ENCODE assay signal across 8 cellular contexts in the genomic region with DNA sequence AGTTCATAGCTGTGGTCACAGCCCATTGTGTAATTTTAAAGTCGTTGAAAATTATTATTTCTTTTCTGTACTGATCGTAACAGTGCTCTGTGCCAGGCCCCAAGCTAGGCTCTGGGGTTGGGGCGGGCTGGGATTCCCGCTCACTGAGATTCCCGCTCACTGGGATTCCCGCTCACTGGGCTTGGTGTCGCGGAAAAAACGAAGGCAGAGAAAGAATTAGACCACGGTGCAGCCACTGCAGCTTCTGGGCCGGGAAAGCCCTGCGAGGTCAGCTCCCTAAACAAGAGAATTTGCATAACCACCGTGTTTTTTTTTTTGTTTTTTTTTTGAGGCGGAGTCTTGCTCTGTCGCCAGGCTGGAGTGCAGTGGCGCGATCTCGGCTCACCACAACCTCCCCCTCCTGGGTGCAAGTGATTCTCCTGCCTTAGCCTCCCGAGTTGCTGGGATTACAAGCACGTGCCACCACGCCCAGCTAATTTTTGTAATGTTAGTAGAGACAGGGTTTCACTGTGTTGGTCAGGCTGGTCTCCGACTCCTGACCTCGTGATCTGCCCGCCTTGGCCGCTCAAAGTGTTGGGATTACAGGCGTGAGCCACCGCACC.
DNase-seq lines count a peak whose midpoint lies in the region; ATAC-seq and FAIRE-seq lines count a peak whose summit lies in the region.

No MANE protein-coding gene starts in this region.

- H3K27ac Mint-ChIP-seq in memory B cell: peak overlapping the region; percentile 79

- DNase-seq in GM04504 (ENCODE audit: low read depth) (peak; percentile 54), NCI-H774 (lab: John Stamatoyannopoulos, UW) (peak; percentile 11), memory B cell (ENCODE audit: low spot score in 2 of 2) (peak; percentile 20 to 41), hypothalamus (lab: John Stamatoyannopoulos, UW) (no peak), urothelium cell line (ENCODE audit: low spot score) (no peak)
- no peak for DNase-seq in activated CD4-positive, alpha-beta T cell treated with anti-CD3 and anti-CD28 coated beads for 4 hours
- no peak for DNase-seq in NK-92 treated with Interleukin-12 subunit alpha and Interleukin-12 subunit beta, amount 100 ng/mL, for 24 hours (lab: John Stamatoyannopoulos, UW)

- no peak for FAIRE-seq in urothelium cell line (lab: Jason Lieb, UNC)

- peaks cover 5% of the 10 kb centered on the region for H3K36me3 Mint-ChIP-seq in memory B cell

- no peaks in the 10 kb centered on the region for H3K27me3 Mint-ChIP-seq in memory B cell

- peaks cover 39% of the 10 kb centered on the region for H3K4me1 Mint-ChIP-seq in memory B cell

- peak overlapping the region; percentile 75 for H3K4me3 Mint-ChIP-seq in memory B cell

- ATAC-seq in GM21619 (IDR thresholded peaks at IDR 0.05; ENCODE audit: unreplicated experiment): peak; percentile 74
- ATAC-seq in memory B cell (ENCODE audit: low read depth): peak; percentile 89

- no peaks in the 10 kb centered on the region for H3K9me3 Mint-ChIP-seq in memory B cell

Comparison
In these comparisons a context has a peak if more than half of its experiments do, and no peak if none do; other contexts are left out.
1. DNase-seq: peak in GM04504 (single experiment), NCI-H774 (single experiment) and memory B cell (2 of 2); none in hypothalamus (0 of 51), urothelium cell line (single experiment), activated CD4-positive, alpha-beta T cell treated with anti-CD3 and anti-CD28 coated beads for 4 hours (0 of 2) and NK-92 treated with Interleukin-12 subunit alpha and Interleukin-12 subunit beta, amount 100 ng/mL, for 24 hours (single experiment).